11 cellular contexts compared by ENCODE assay signal in the genomic region with DNA sequence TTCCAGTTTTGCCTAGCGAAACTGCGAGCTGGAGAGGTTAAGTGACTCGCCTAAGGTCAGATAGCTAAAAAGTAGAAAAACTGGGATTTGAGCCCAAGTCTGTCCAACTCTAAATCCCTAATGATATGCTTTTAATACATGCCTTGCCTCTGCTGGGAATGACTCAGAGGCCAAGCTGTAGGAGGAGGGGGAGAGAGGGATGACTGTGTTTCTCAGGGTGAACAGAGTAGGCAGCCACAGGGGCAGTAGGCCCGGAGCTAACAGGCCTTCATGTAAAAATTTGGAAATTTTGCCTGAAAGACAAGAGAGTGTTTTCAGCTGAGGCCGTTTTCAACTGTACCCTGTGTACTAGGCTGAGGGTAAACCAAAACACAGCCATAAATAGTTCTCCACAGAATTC.
DNase-seq lines count a peak whose midpoint lies in the region; ATAC-seq and TF ChIP-seq lines count a peak whose summit lies in the region.
"Had no signal": no experiment of that assay in that cellular context is flagged by ENCODE, and none has a peak within 500 bp of the region (broad histone marks: within the 10 kb centered on the region; RNA-seq: fewer than 3 reads in every experiment).

No MANE protein-coding gene starts in this region.

- H3K36me3 Mint-ChIP-seq in activated T-helper 17 cell treated with anti-CD3 and anti-CD28 coated beads, Interleukin-2, amount 50 U/mL, for 72 hours (ENCODE audit: low read depth) = no peaks in the 10 kb centered on the region

- intact Hi-C loops in heart right ventricle (cut with DNase I) = loop anchor here in 7 of 10 donors (2.0 to 10.0 kb wide), 9 partner anchors 48 to 932 kb away; a partner anchor contains a TSS

- H3K4me3 Mint-ChIP-seq in activated T-helper 17 cell treated with anti-CD3 and anti-CD28 coated beads, Interleukin-2, amount 50 U/mL, for 72 hours = no peak overlapping the region

- 64 to 72% methylated on average over 5 of the region's 5 CpGs for WGBS in heart right ventricle, 2 donors

- no peak overlapping the region for H3K4me3 ChIP-seq in heart right ventricle
- H3K4me3 ChIP-seq: dorsolateral prefrontal cortex had no signal

- no peaks in the 10 kb centered on the region for H3K9me3 Mint-ChIP-seq in activated T-helper 17 cell treated with anti-CD3 and anti-CD28 coated beads, Interleukin-2, amount 50 U/mL, for 72 hours

- H3K27ac ChIP-seq in heart right ventricle = peak overlapping the region in 9 of 10 donors; percentile 44 to 87 (median 63)

- H3K9me3 ChIP-seq in heart right ventricle = peaks cover 0 to 7% (median 0%) of the 10 kb centered on the region in 11 donors

- no peaks in the 10 kb centered on the region for H3K4me1 Mint-ChIP-seq in activated T-helper 17 cell treated with anti-CD3 and anti-CD28 coated beads, Interleukin-2, amount 50 U/mL, for 72 hours

- H3K27me3 ChIP-seq in heart right ventricle = no peaks in the 10 kb centered on the region
- H3K27me3 ChIP-seq: dorsolateral prefrontal cortex had no signal

- no peak for TF ChIP-seq CTCF in heart right ventricle (IDR thresholded peaks at IDR 0.05)

- ATAC-seq in heart right ventricle = peak; percentile 78 to 91 (median 84)
- no peak for ATAC-seq in activated T-helper 17 cell treated with anti-CD3 and anti-CD28 coated beads, Interleukin-2, amount 50 U/mL, for 72 hours (replicated peaks)
- ATAC-seq in GM18867 (IDR thresholded peaks at IDR 0.05; ENCODE audit: unreplicated experiment) = no peak

- no peaks in the 10 kb centered on the region for H3K36me3 ChIP-seq in heart right ventricle

- DNase-seq in ELR (ENCODE audit: low read depth) = peak; percentile 91
- DNase-seq in amniotic epithelial cell (ENCODE audit: low read depth) = peak; percentile 99
- peak in 1 of 2 donors; percentile 51 for DNase-seq in heart right ventricle
- DNase-seq in renal cortical epithelial cell (ENCODE audit: low read depth) = peak; percentile 95
- DNase-seq in activated naive CD4-positive, alpha-beta T cell treated with anti-CD3 and anti-CD28 coated beads, Interleukin-2, amount 50 U/mL, for 16 hours = no peak
- DNase-seq in SK-N-DZ (ENCODE audit: low spot score) = no peak
- DNase-seq: NCI-H2029; stimulated activated CD4-positive, alpha-beta T cell treated with anti-CD3 and anti-CD28 coated beads, Interleukin-1b, Interleukin-23, amount 100 ng/mL, for 48 hours had no signal

- H3K4me1 ChIP-seq in heart right ventricle = peaks cover 3 to 57% (median 45%) of the 10 kb centered on the region in 9 donors

- H3K27me3 Mint-ChIP-seq in activated T-helper 17 cell treated with anti-CD3 and anti-CD28 coated beads, Interleukin-2, amount 50 U/mL, for 72 hours = no peaks in the 10 kb centered on the region

- H3K27ac Mint-ChIP-seq in activated T-helper 17 cell treated with anti-CD3 and anti-CD28 coated beads, Interleukin-2, amount 50 U/mL, for 72 hours = no peak overlapping the region

Comparison
In these comparisons a context has a peak if more than half of its experiments do, and no peak if none do; other contexts are left out.
1. DNase-seq: peak in ELR (single experiment), amniotic epithelial cell (single experiment) and renal cortical epithelial cell (single experiment); none in activated naive CD4-positive, alpha-beta T cell treated with anti-CD3 and anti-CD28 coated beads, Interleukin-2, amount 50 U/mL, for 16 hours (single experiment) and SK-N-DZ (single experiment).
2. ATAC-seq: peak in heart right ventricle (8 of 8); none in activated T-helper 17 cell treated with anti-CD3 and anti-CD28 coated beads, Interleukin-2, amount 50 U/mL, for 72 hours (single experiment) and GM18867 (single experiment).